In the genomic region with DNA sequence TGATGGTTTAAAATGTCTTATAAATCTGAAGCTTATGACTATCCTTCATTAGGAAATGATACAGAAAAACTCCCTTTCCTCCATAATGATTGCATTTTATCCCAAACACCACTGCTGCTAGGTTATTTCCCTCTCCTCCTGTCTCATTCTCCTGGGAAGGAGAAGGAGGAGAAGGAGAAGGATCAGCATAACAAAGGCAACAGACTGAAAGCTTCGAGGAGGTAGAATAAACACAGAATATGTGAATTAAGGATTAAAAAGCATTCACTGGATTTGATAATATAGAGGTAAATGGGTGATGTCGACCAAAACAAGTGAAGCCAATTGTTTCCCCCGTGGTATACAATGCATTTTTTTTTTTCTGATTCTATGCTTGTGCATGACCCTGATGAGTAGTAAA, we compare ENCODE assay signal across 16 cellular contexts.
DNase-seq lines count a peak whose midpoint lies in the region; ATAC-seq and TF ChIP-seq lines count a peak whose summit lies in the region.
"Had no signal": no experiment of that assay in that cellular context is flagged by ENCODE, and none has a peak within 500 bp of the region (broad histone marks: within the 10 kb centered on the region; RNA-seq: fewer than 3 reads in every experiment).

No MANE protein-coding gene starts in this region.

- CTCF ChIA-PET in Caco-2 (lab: Charles Lee), result no interaction called here

- H3K27me3 Mint-ChIP-seq in CD14-positive monocyte (ENCODE audit: low read depth in 3 of 3) (peaks cover 0 to 2% (median 0%) of the 10 kb centered on the region in 3 donors), neural crest cell (ENCODE audit: low read depth) (no peaks in the 10 kb centered on the region), Caco-2 (ENCODE audit: insufficient read depth, unreplicated experiment) (peaks cover 4% of the 10 kb centered on the region)
- H3K27me3 Mint-ChIP-seq: activated naive CD8-positive, alpha-beta T cell treated with anti-CD3 and anti-CD28 coated beads, Interleukin-2, amount 50 U/mL, for 24 hours; IgD-negative memory B cell; stimulated activated memory B cell treated with anti-CD40 and anti-IgM and Interleukin-4, amounts not matched to agents 10 μg/mL and 1 μg/mL and 100 μg/mL, for 72 hours had no signal

- DNase-seq in CD14-positive monocyte (ENCODE audit: low spot score) (no peak), astrocyte of the hippocampus (ENCODE audit: low read depth, low spot score) (peak; percentile 3), foreskin keratinocyte (no peak), neural crest cell (ENCODE audit: low read depth, low spot score) (no peak), CD1c-positive myeloid dendritic cell (ENCODE audit: extremely low spot score) (no peak), Caco-2 (no peak), OCI-M1 (lab: John Stamatoyannopoulos, UW) (no peak)
- DNase-seq: activated CD4-positive, alpha-beta T cell treated with anti-CD3 and anti-CD28 coated beads, Interleukin-2, amount 10 ng/mL, durations not matched to agents 24 days and 14 days; activated naive CD8-positive, alpha-beta T cell treated with anti-CD3 and anti-CD28 coated beads, Interleukin-2, amount 50 U/mL, for 24 hours; islet precursor cell; NCI-H1105; NCI-H2171 had no signal

- ATAC-seq in foreskin keratinocyte (no peak), HG02938 (IDR thresholded peaks at IDR 0.05; ENCODE audit: unreplicated experiment) (no peak)
- ATAC-seq: activated naive CD8-positive, alpha-beta T cell treated with anti-CD3 and anti-CD28 coated beads, Interleukin-2, amount 50 U/mL, for 24 hours; stimulated activated memory B cell treated with anti-CD40 and anti-IgM and Interleukin-4, amounts not matched to agents 10 μg/mL and 1 μg/mL and 100 μg/mL, for 72 hours had no signal

- H3K36me3 Mint-ChIP-seq in CD14-positive monocyte (peaks cover 3 to 6% of the 10 kb centered on the region in 2 donors), neural crest cell (ENCODE audit: low read depth) (peaks cover 18% of the 10 kb centered on the region), Caco-2 (ENCODE audit: insufficient read depth, unreplicated experiment) (no peaks in the 10 kb centered on the region)

- intact Hi-C loops in CD14-positive monocyte (cut with micrococcal nuclease), result no loop called here
- intact Hi-C loops in Caco-2 (cut with micrococcal nuclease; ENCODE audit: unreplicated experiment), result no loop called here

- POLR2A ChIA-PET in Caco-2 (lab: Charles Lee), result no interaction called here

- BruUV-seq in Caco-2 (replicated peaks; lab: Mats Ljungman, UMichigan), result no TSS peak

- H3K4me3 Mint-ChIP-seq in CD14-positive monocyte, result peak overlapping the region in 1 of 2 donors; percentile 80
- peak overlapping the region; percentile 19 for H3K4me3 Mint-ChIP-seq in neural crest cell
- H3K4me3 Mint-ChIP-seq in Caco-2 (ENCODE audit: unreplicated experiment), result no peak overlapping the region
- H3K4me3 Mint-ChIP-seq: activated CD4-positive, alpha-beta T cell treated with anti-CD3 and anti-CD28 coated beads, Interleukin-2, amount 10 ng/mL, durations not matched to agents 24 days and 14 days; activated naive CD8-positive, alpha-beta T cell treated with anti-CD3 and anti-CD28 coated beads, Interleukin-2, amount 50 U/mL, for 24 hours; IgD-negative memory B cell; stimulated activated memory B cell treated with anti-CD40 and anti-IgM and Interleukin-4, amounts not matched to agents 10 μg/mL and 1 μg/mL and 100 μg/mL, for 72 hours had no signal

- H3K4me1 Mint-ChIP-seq in CD14-positive monocyte, result peaks cover 68% of the 10 kb centered on the region
- peaks cover 34% of the 10 kb centered on the region for H3K4me1 Mint-ChIP-seq in neural crest cell
- H3K4me1 Mint-ChIP-seq in Caco-2 (ENCODE audit: low read depth, unreplicated experiment), result peaks cover 6% of the 10 kb centered on the region
- H3K4me1 Mint-ChIP-seq: activated CD4-positive, alpha-beta T cell treated with anti-CD3 and anti-CD28 coated beads, Interleukin-2, amount 10 ng/mL, durations not matched to agents 24 days and 14 days; activated naive CD8-positive, alpha-beta T cell treated with anti-CD3 and anti-CD28 coated beads, Interleukin-2, amount 50 U/mL, for 24 hours had no signal

- H3K36me3 ChIP-seq in Caco-2 (ENCODE audit: control insufficient read depth, insufficient read depth, low read length), result no peaks in the 10 kb centered on the region

- H3K4me1 ChIP-seq in foreskin keratinocyte (peaks cover 43% of the 10 kb centered on the region), Caco-2 (no peaks in the 10 kb centered on the region)
- H3K4me1 ChIP-seq: SJSA1 had no signal

- peak overlapping the region; percentile 85 for H3K27ac ChIP-seq in foreskin keratinocyte
- H3K27ac ChIP-seq: SJSA1 had no signal

- H3K27ac Mint-ChIP-seq in CD14-positive monocyte (peak overlapping the region; percentile 84 to 98 (median 95)), neural crest cell (ENCODE audit: unreplicated experiment) (no peak overlapping the region), Caco-2 (ENCODE audit: unreplicated experiment) (no peak overlapping the region)
- H3K27ac Mint-ChIP-seq: activated CD4-positive, alpha-beta T cell treated with anti-CD3 and anti-CD28 coated beads, Interleukin-2, amount 10 ng/mL, durations not matched to agents 24 days and 14 days; activated naive CD8-positive, alpha-beta T cell treated with anti-CD3 and anti-CD28 coated beads, Interleukin-2, amount 50 U/mL, for 24 hours; IgD-negative memory B cell; stimulated activated memory B cell treated with anti-CD40 and anti-IgM and Interleukin-4, amounts not matched to agents 10 μg/mL and 1 μg/mL and 100 μg/mL, for 72 hours had no signal

- TF ChIP-seq CTCF in CD14-positive monocyte (IDR thresholded peaks at IDR 0.05), result no peak
- no peak for TF ChIP-seq CTCF in foreskin keratinocyte (conservative IDR thresholded peaks at IDR 0.05)
- no peak for TF ChIP-seq CTCF in neural crest cell (conservative IDR thresholded peaks at IDR 0.05)
- no peak for TF ChIP-seq CTCF in Caco-2 (IDR thresholded peaks at IDR 0.05; ENCODE audit: insufficient read depth in 1 of 2, low read depth in 1 of 2, low read length in 1 of 2, severe bottlenecking in 1 of 2, unreplicated experiment in 1 of 2)

- no peaks in the 10 kb centered on the region for H3K9me3 ChIP-seq in Caco-2
- H3K9me3 ChIP-seq: SJSA1 had no signal

- peaks cover 0 to 4% (median 0%) of the 10 kb centered on the region in 7 donors for H3K9me3 Mint-ChIP-seq in CD14-positive monocyte
- H3K9me3 Mint-ChIP-seq in neural crest cell, result no peaks in the 10 kb centered on the region
- no peaks in the 10 kb centered on the region for H3K9me3 Mint-ChIP-seq in Caco-2 (ENCODE audit: unreplicated experiment)
- H3K9me3 Mint-ChIP-seq: activated CD4-positive, alpha-beta T cell treated with anti-CD3 and anti-CD28 coated beads, Interleukin-2, amount 10 ng/mL, durations not matched to agents 24 days and 14 days; activated naive CD8-positive, alpha-beta T cell treated with anti-CD3 and anti-CD28 coated beads, Interleukin-2, amount 50 U/mL, for 24 hours; IgD-negative memory B cell; stimulated activated memory B cell treated with anti-CD40 and anti-IgM and Interleukin-4, amounts not matched to agents 10 μg/mL and 1 μg/mL and 100 μg/mL, for 72 hours had no signal

- H3K27me3 ChIP-seq in foreskin keratinocyte, result no peaks in the 10 kb centered on the region
- no peaks in the 10 kb centered on the region for H3K27me3 ChIP-seq in Caco-2 (replicated peaks; ENCODE audit: control insufficient read depth, insufficient read depth, low read length)
- H3K27me3 ChIP-seq: SJSA1 had no signal

- no peak overlapping the region for H3K4me3 ChIP-seq in Caco-2 (ENCODE audit: low read depth, low read length)
- H3K4me3 ChIP-seq: SJSA1 had no signal

Comparison
In these comparisons a context has a peak if more than half of its experiments do, and no peak if none do; other contexts are left out.
1. H3K27ac Mint-ChIP-seq: peak in CD14-positive monocyte (7 of 7); none in neural crest cell (single experiment) and Caco-2 (single experiment).